In genomic region chr4:134505511-134505910, GRCh38 we compare ENCODE assay signal across 18 cellular contexts.
A peak's percentile ranks its signal among the peaks of the same experiment; 100 is the strongest.
DNase-seq lines count a peak whose midpoint lies in the region; ATAC-seq, FAIRE-seq and TF ChIP-seq lines count a peak whose summit lies in the region.
"Had no signal": no experiment of that assay in that cellular context is flagged by ENCODE, and none has a peak within 500 bp of the region (broad histone marks: within the 10 kb centered on the region; RNA-seq: fewer than 3 reads in every experiment).

No MANE protein-coding gene starts in this region.

- no peaks in the 10 kb centered on the region for H3K36me3 ChIP-seq in SU-DHL-6 (ENCODE audit: low read length)
- no peaks in the 10 kb centered on the region for H3K36me3 ChIP-seq in rectal smooth muscle tissue (ENCODE audit: control insufficient read depth, insufficient read depth, low read length)
- H3K36me3 ChIP-seq in uterus, result no peaks in the 10 kb centered on the region
- no peaks in the 10 kb centered on the region for H3K36me3 ChIP-seq in upper lobe of left lung

- H3K9me3 Mint-ChIP-seq in glutamatergic neuron (ENCODE audit: unreplicated experiment), result peaks cover 3% of the 10 kb centered on the region

- no peak overlapping the region for H3K4me3 Mint-ChIP-seq in glutamatergic neuron (ENCODE audit: unreplicated experiment)
- H3K4me3 Mint-ChIP-seq: CD4-positive, alpha-beta memory T cell had no signal

- TF ChIP-seq POLR2A in uterus (IDR thresholded peaks at IDR 0.05) (no peak), upper lobe of left lung (IDR thresholded peaks at IDR 0.05) (no peak)

- no peaks in the 10 kb centered on the region for H3K79me2 ChIP-seq in SU-DHL-6 (ENCODE audit: insufficient read depth, low read length)

- H3K9ac ChIP-seq in SU-DHL-6 (ENCODE audit: low read length) (no peak overlapping the region), rectal smooth muscle tissue (ENCODE audit: low read length) (no peak overlapping the region)
- H3K9ac ChIP-seq: GM23248 had no signal

- no peaks in the 10 kb centered on the region for H4K20me1 ChIP-seq in SU-DHL-6 (ENCODE audit: low read depth, low read length)

- H3K4me3 ChIP-seq in SU-DHL-6 (ENCODE audit: insufficient read depth, low read length, poor library complexity, severe bottlenecking) (no peak overlapping the region), rectal smooth muscle tissue (ENCODE audit: low read length) (no peak overlapping the region), uterus (no peak overlapping the region), upper lobe of left lung (no peak overlapping the region)
- H3K4me3 ChIP-seq: GM23248 had no signal

- H3K27ac Mint-ChIP-seq in glutamatergic neuron (ENCODE audit: unreplicated experiment), result no peak overlapping the region
- H3K27ac Mint-ChIP-seq: CD4-positive, alpha-beta memory T cell had no signal

- no peaks in the 10 kb centered on the region for H3F3A ChIP-seq in SU-DHL-6 (ENCODE audit: insufficient read depth)

- H3K4me1 ChIP-seq in rectal smooth muscle tissue (ENCODE audit: control insufficient read depth, insufficient read depth, low read length) (no peaks in the 10 kb centered on the region), uterus (no peaks in the 10 kb centered on the region), upper lobe of left lung (no peaks in the 10 kb centered on the region)

- ATAC-seq in GM18868 (IDR thresholded peaks at IDR 0.05; ENCODE audit: unreplicated experiment), result no peak
- ATAC-seq in upper lobe of left lung (ENCODE audit: low FRiP score in 2 of 2), result no peak

- H3K4me1 Mint-ChIP-seq in glutamatergic neuron (ENCODE audit: low read depth, unreplicated experiment), result peaks cover 4% of the 10 kb centered on the region
- H3K4me1 Mint-ChIP-seq: CD4-positive, alpha-beta memory T cell had no signal

- no peaks in the 10 kb centered on the region for H3K27me3 Mint-ChIP-seq in glutamatergic neuron (ENCODE audit: unreplicated experiment)
- H3K27me3 Mint-ChIP-seq: CD4-positive, alpha-beta memory T cell had no signal

- H3K9me3 ChIP-seq in SU-DHL-6 (ENCODE audit: insufficient read depth, low read length) (no peaks in the 10 kb centered on the region), uterus (no peaks in the 10 kb centered on the region), upper lobe of left lung (no peaks in the 10 kb centered on the region)

- 71 to 81% methylated on average over 1 of the region's 1 CpG for WGBS in upper lobe of left lung, 2 donors

- peak; percentile 65 for FAIRE-seq in endometrium (lab: Jason Lieb, UNC)
- FAIRE-seq: G401.6, H1 had no signal

- peak overlapping the region; percentile 54 for H2AFZ ChIP-seq in SU-DHL-6 (ENCODE audit: low read depth, low read length, severe bottlenecking)
- H2AFZ ChIP-seq: GM23248 had no signal

- no peak overlapping the region for H3K4me2 ChIP-seq in SU-DHL-6 (ENCODE audit: low read depth, low read length, poor library complexity, severe bottlenecking)

- no peak for DNase-seq in uterus
- DNase-seq in glutamatergic neuron, result no peak
- no peak for DNase-seq in upper lobe of left lung
- DNase-seq: C1 segment of cervical spinal cord; Calu3; CD4-positive, alpha-beta memory T cell; COR-L47; DMS153; DND-41; GM23248; H7; HCEC 1CT had no signal

- no peaks in the 10 kb centered on the region for H3K9me2 ChIP-seq in SU-DHL-6 (replicated peaks; ENCODE audit: insufficient read depth, low read length)

- H3K27ac ChIP-seq in SU-DHL-6 (ENCODE audit: low read depth, low read length), result no peak overlapping the region
- peak overlapping the region; percentile 46 for H3K27ac ChIP-seq in rectal smooth muscle tissue (ENCODE audit: low read depth, low read length)
- peak overlapping the region; percentile 26 to 55 for H3K27ac ChIP-seq in uterus
- H3K27ac ChIP-seq in upper lobe of left lung, result no peak overlapping the region
- H3K27ac ChIP-seq: GM23248 had no signal

- intact Hi-C loops in uterus (cut with DNase I; ENCODE audit: low total_unique reads), result no loop called here

- H3K27me3 ChIP-seq in SU-DHL-6 (ENCODE audit: low read length), result no peaks in the 10 kb centered on the region
- H3K27me3 ChIP-seq in rectal smooth muscle tissue (ENCODE audit: control insufficient read depth, insufficient read depth, low read length), result no peaks in the 10 kb centered on the region
- H3K27me3 ChIP-seq in uterus, result no peaks in the 10 kb centered on the region
- H3K27me3 ChIP-seq in upper lobe of left lung, result no peaks in the 10 kb centered on the region

- no peak for TF ChIP-seq EP300 in upper lobe of left lung (IDR thresholded peaks at IDR 0.05)

- no peak for TF ChIP-seq CTCF in SU-DHL-6 (IDR thresholded peaks at IDR 0.05; ENCODE audit: insufficient read depth, low read length, poor library complexity, severe bottlenecking)
- no peak for TF ChIP-seq CTCF in uterus (IDR thresholded peaks at IDR 0.05)
- TF ChIP-seq CTCF in glutamatergic neuron (IDR thresholded peaks at IDR 0.05; ENCODE audit: partially characterized antibody, unreplicated experiment), result no peak
- TF ChIP-seq CTCF in upper lobe of left lung (IDR thresholded peaks at IDR 0.05), result no peak

- no peaks in the 10 kb centered on the region for H3K36me3 Mint-ChIP-seq in glutamatergic neuron (ENCODE audit: unreplicated experiment)
- H3K36me3 Mint-ChIP-seq: CD4-positive, alpha-beta memory T cell had no signal

Comparison
In these comparisons a context has a peak if more than half of its experiments do, and no peak if none do; other contexts are left out.
1. H3K27ac ChIP-seq: peak in rectal smooth muscle tissue (single experiment) and uterus (2 of 2); none in SU-DHL-6 (single experiment) and upper lobe of left lung (0 of 4).